In the genomic region with DNA sequence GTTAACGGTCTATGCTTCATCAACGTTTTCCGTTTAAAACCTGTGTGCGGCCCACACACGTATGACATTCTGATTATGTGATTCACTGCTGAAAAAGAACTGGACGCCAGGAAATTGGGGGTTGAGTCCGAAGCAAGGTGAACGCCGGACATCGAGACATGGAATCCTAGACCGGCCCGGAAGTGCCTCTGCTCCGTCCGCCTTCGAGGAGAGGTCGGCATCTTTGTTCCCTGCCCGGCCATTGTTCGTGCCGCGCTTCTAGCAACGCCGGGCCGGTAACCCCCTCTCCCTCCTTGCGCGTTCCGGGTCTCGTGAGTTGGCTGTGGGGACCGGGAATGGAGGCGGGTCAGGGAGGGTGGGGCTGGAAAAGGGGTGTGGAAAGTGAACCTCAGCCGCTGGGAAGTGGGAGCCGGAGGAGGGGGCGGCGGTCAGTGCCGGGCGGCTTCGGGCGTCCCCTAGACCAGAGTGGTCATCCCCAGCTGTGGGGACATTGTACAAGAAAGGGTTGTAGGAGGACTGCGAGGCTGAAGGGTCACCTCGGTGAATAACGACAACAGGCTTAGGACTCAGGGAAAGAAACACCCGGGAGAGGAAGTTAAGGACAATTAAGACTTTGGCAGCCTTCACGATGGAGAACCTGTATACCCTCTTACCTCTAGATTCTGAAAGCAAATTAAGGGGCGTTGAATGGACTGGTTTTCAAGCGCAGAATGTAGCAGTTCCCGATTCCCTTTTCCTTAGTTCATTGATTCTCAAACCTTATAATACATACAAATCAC, we compare ENCODE assay signal across 1 cellular context.
TF ChIP-seq lines count a peak whose summit lies in the region.

Gene ZSCAN9 (plus strand): TSS at position 220 of the 779 bp plus-strand sequence. CDS start 1,810 bp downstream, outside the sequence.

TF ChIP-seq in GM12878, 131 proteins besides CTCF, POLR2A, EP300 and RAD21 (continued from another document and continues in another):
- TF ChIP-seq, protein P1, sequence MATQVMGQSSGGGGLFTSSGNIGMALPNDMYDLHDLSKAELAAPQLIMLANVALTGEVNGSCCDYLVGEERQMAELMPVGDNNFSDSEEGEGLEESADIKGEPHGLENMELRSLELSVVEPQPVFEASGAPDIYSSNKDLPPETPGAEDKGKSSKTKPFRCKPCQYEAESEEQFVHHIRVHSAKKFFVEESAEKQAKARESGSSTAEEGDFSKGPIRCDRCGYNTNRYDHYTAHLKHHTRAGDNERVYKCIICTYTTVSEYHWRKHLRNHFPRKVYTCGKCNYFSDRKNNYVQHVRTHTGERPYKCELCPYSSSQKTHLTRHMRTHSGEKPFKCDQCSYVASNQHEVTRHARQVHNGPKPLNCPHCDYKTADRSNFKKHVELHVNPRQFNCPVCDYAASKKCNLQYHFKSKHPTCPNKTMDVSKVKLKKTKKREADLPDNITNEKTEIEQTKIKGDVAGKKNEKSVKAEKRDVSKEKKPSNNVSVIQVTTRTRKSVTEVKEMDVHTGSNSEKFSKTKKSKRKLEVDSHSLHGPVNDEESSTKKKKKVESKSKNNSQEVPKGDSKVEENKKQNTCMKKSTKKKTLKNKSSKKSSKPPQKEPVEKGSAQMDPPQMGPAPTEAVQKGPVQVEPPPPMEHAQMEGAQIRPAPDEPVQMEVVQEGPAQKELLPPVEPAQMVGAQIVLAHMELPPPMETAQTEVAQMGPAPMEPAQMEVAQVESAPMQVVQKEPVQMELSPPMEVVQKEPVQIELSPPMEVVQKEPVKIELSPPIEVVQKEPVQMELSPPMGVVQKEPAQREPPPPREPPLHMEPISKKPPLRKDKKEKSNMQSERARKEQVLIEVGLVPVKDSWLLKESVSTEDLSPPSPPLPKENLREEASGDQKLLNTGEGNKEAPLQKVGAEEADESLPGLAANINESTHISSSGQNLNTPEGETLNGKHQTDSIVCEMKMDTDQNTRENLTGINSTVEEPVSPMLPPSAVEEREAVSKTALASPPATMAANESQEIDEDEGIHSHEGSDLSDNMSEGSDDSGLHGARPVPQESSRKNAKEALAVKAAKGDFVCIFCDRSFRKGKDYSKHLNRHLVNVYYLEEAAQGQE (IDR thresholded peaks at IDR 0.05; ENCODE audit: low read depth, low read length) = no peak
- TF ChIP-seq BACH1 (IDR thresholded peaks at IDR 0.05; ENCODE audit: borderline replicate concordance) = 0 out of 2 replicates have a peak, but pooled peaks have one; percentile 50
- no peak for TF ChIP-seq IRF3 (IDR thresholded peaks at IDR 0.05)
- peak; percentile 77 for TF ChIP-seq IRF4 (IDR thresholded peaks at IDR 0.05; ENCODE audit: low read depth, low read length)
- peak in 1 of 2 experiments; percentile 55; a peak in 2 of 3 replicates for TF ChIP-seq EGR1 (IDR thresholded peaks at IDR 0.05; ENCODE audit: borderline replicate concordance in 1 of 2, low read depth in 2 of 2, low read length in 2 of 2)
- peak; percentile 69 for TF ChIP-seq NBN (IDR thresholded peaks at IDR 0.05)
- no peak for TF ChIP-seq HDAC2 (IDR thresholded peaks at IDR 0.05)
- peak; percentile 52; the same call in 1 of the 2 replicates for TF ChIP-seq SREBF2 (IDR thresholded peaks at IDR 0.05; ENCODE audit: low read length)
- TF ChIP-seq PRDM15 (CRISPR knock-in tag; IDR thresholded peaks at IDR 0.05) = no peak
- peak in 1 of 2 experiments; percentile 38; a peak in 1 of 4 replicates for TF ChIP-seq ETV6 (conservative IDR thresholded peaks at IDR 0.05 in 1 of 2, IDR thresholded peaks at IDR 0.05 in 1 of 2; ENCODE audit: borderline replicate concordance in 1 of 2, low read depth in 1 of 2)
- TF ChIP-seq SUZ12 (IDR thresholded peaks at IDR 0.05; ENCODE audit: unreplicated experiment) = no peak
- no peak for TF ChIP-seq ZNF384 (IDR thresholded peaks at IDR 0.05; ENCODE audit: borderline replicate concordance, low read depth, low read length)
- TF ChIP-seq, protein P2, sequence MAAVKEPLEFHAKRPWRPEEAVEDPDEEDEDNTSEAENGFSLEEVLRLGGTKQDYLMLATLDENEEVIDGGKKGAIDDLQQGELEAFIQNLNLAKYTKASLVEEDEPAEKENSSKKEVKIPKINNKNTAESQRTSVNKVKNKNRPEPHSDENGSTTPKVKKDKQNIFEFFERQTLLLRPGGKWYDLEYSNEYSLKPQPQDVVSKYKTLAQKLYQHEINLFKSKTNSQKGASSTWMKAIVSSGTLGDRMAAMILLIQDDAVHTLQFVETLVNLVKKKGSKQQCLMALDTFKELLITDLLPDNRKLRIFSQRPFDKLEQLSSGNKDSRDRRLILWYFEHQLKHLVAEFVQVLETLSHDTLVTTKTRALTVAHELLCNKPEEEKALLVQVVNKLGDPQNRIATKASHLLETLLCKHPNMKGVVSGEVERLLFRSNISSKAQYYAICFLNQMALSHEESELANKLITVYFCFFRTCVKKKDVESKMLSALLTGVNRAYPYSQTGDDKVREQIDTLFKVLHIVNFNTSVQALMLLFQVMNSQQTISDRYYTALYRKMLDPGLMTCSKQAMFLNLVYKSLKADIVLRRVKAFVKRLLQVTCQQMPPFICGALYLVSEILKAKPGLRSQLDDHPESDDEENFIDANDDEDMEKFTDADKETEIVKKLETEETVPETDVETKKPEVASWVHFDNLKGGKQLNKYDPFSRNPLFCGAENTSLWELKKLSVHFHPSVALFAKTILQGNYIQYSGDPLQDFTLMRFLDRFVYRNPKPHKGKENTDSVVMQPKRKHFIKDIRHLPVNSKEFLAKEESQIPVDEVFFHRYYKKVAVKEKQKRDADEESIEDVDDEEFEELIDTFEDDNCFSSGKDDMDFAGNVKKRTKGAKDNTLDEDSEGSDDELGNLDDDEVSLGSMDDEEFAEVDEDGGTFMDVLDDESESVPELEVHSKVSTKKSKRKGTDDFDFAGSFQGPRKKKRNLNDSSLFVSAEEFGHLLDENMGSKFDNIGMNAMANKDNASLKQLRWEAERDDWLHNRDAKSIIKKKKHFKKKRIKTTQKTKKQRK (IDR thresholded peaks at IDR 0.05; ENCODE audit: low read depth, low read length) = no peak
- 0 out of 2 replicates have a peak, but pooled peaks have one; percentile 34 for TF ChIP-seq SPI1 (IDR thresholded peaks at IDR 0.05; ENCODE audit: borderline replicate concordance, insufficient read depth, low read depth, low read length)
- TF ChIP-seq PML (IDR thresholded peaks at IDR 0.05; ENCODE audit: low read length) = peak; percentile 76; the same call in 1 of the 2 replicates
- TF ChIP-seq YY1 (IDR thresholded peaks at IDR 0.05; ENCODE audit: low read depth, low read length) = peak; percentile 98
- TF ChIP-seq ZNF592 (IDR thresholded peaks at IDR 0.05) = peak; percentile 68; the same call in 1 of the 2 replicates
- TF ChIP-seq CBX5 (IDR thresholded peaks at IDR 0.05; ENCODE audit: low read depth) = no peak
- TF ChIP-seq, protein P3, sequence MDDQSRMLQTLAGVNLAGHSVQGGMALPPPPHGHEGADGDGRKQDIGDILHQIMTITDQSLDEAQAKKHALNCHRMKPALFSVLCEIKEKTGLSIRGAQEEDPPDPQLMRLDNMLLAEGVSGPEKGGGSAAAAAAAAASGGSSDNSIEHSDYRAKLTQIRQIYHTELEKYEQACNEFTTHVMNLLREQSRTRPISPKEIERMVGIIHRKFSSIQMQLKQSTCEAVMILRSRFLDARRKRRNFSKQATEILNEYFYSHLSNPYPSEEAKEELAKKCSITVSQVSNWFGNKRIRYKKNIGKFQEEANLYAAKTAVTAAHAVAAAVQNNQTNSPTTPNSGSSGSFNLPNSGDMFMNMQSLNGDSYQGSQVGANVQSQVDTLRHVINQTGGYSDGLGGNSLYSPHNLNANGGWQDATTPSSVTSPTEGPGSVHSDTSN (IDR thresholded peaks at IDR 0.05; ENCODE audit: insufficient replicate concordance, low read depth, low read length) = no peak
- 0 out of 2 replicates have a peak, but pooled peaks have one; percentile 39 for TF ChIP-seq TCF3 (IDR thresholded peaks at IDR 0.05; ENCODE audit: borderline replicate concordance, insufficient read depth, low read depth, low read length)
- no peak for TF ChIP-seq MEF2A (IDR thresholded peaks at IDR 0.05; ENCODE audit: insufficient read depth, low read depth, low read length)
- TF ChIP-seq SMC3 (IDR thresholded peaks at IDR 0.05; ENCODE audit: borderline replicate concordance, low read length) = peak; percentile 5; the same call in 1 of the 2 replicates
- no peak for TF ChIP-seq ZSCAN29 (IDR thresholded peaks at IDR 0.05)
- no peak; the same call in 1 of the 2 replicates for TF ChIP-seq NFIC (IDR thresholded peaks at IDR 0.05; ENCODE audit: low read depth, low read length)
- TF ChIP-seq ZBTB4 (CRISPR knock-in tag; IDR thresholded peaks at IDR 0.05) = no peak
- TF ChIP-seq STAT1 (conservative IDR thresholded peaks at IDR 0.05) = no peak
- peak; percentile 72 for TF ChIP-seq RUNX3 (IDR thresholded peaks at IDR 0.05; ENCODE audit: low read length)
